ENCODE assay signal across 8 cellular contexts in the genomic region with DNA sequence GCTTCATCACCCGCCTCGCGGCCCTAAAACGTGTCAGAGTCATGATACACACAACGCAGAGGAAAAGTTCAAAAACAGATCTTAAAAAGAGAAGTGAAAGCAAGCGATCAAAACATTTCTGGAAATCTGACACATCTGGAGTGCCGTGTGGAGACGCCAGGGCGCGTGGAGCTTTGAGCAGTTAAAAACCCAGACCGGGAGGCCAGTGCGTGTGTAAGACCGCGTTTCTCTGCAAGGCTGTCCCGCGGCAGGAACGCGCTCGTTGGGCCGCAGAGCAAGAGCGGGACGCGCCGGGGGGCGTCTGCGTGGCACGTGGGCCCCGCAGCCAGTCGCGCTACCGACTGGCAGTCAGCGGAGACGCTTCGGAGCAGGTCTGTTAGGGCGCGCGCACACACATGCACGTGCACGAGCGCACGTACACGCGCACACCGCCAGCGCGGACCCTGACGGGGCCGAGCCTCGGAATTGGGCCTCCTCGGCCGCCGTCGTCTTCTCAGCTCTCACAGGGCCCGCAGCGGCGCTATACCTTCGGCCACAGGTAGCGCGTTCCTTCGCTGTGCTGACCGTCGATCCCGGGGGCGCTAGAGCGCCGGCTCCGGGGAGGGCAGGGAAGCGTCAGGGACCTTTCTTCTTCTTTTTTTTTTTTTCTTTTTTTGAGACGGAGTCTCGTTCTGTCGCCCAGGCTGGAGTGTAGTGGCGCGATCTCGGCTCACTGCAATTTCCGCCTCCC. TPM values are rescaled to one million over a fixed set of nuclear protein-coding genes. Genes with fewer than 3 reads are reported as not detected.
DNase-seq lines count a peak whose midpoint lies in the region; ATAC-seq and TF ChIP-seq lines count a peak whose summit lies in the region.

No MANE protein-coding gene starts in this region.

- peak overlapping the region; percentile 48 to 85 for H3K27ac ChIP-seq in coronary artery

- H3K4me3 Mint-ChIP-seq in activated CD4-positive, alpha-beta T cell treated with anti-CD3 and anti-CD28 coated beads, Interleukin-2, amount 10 ng/mL, durations not matched to agents 24 days and 14 days: peak overlapping the region; percentile 88

- H3K27ac Mint-ChIP-seq in activated CD4-positive, alpha-beta T cell treated with anti-CD3 and anti-CD28 coated beads, Interleukin-2, amount 10 ng/mL, durations not matched to agents 24 days and 14 days: peak overlapping the region; percentile 97

- no peaks in the 10 kb centered on the region for H3K9me3 Mint-ChIP-seq in activated CD4-positive, alpha-beta T cell treated with anti-CD3 and anti-CD28 coated beads, Interleukin-2, amount 10 ng/mL, durations not matched to agents 24 days and 14 days

- peak overlapping the region; percentile 71 for H3K4me3 ChIP-seq in coronary artery

- no peaks in the 10 kb centered on the region for H3K27me3 Mint-ChIP-seq in activated CD4-positive, alpha-beta T cell treated with anti-CD3 and anti-CD28 coated beads, Interleukin-2, amount 10 ng/mL, durations not matched to agents 24 days and 14 days

- H3K36me3 Mint-ChIP-seq in activated CD4-positive, alpha-beta T cell treated with anti-CD3 and anti-CD28 coated beads, Interleukin-2, amount 10 ng/mL, durations not matched to agents 24 days and 14 days (ENCODE audit: low read depth): peaks cover 2% of the 10 kb centered on the region

- peaks cover 23% of the 10 kb centered on the region for H3K4me1 Mint-ChIP-seq in activated CD4-positive, alpha-beta T cell treated with anti-CD3 and anti-CD28 coated beads, Interleukin-2, amount 10 ng/mL, durations not matched to agents 24 days and 14 days

- intact Hi-C loops in activated CD4-positive, alpha-beta T cell treated with anti-CD3 and anti-CD28 coated beads, Interleukin-2, amount 10 ng/mL, durations not matched to agents 24 days and 14 days (cut with micrococcal nuclease): loop anchor here (1.0 kb wide), 2 partner anchors 35 to 67 kb away; no protein-coding TSS in a partner anchor
- intact Hi-C loops in left colon (cut with DNase I, micrococcal nuclease): no loop called here

- peak; percentile 88 for ATAC-seq in GM18907 (IDR thresholded peaks at IDR 0.05; ENCODE audit: unreplicated experiment)
- ATAC-seq in HG03159 (IDR thresholded peaks at IDR 0.05; ENCODE audit: unreplicated experiment): peak; percentile 87
- peak; percentile 97 for ATAC-seq in left colon

- peak; percentile 84 for DNase-seq in AG08396 (ENCODE audit: low spot score)
- DNase-seq in NCI-H460 (ENCODE audit: extremely low read depth, low read depth): peak; percentile 82
- DNase-seq in activated CD4-positive, alpha-beta T cell treated with anti-CD3 and anti-CD28 coated beads, Interleukin-2, amount 10 ng/mL, durations not matched to agents 24 days and 14 days: peak; percentile 97
- DNase-seq in coronary artery (ENCODE audit: low spot score): peak; percentile 89
- DNase-seq in left colon: peak; percentile 91 to 94
- DNase-seq in stimulated activated CD4-positive, alpha-beta T cell treated with anti-CD3 and anti-CD28 coated beads, Interleukin-1b, Interleukin-23, amount 100 ng/mL, for 4 hours (ENCODE audit: low read depth in 2 of 2): peak; percentile 82 to 85

- no peak for TF ChIP-seq CTCF in coronary artery (IDR thresholded peaks at IDR 0.05)

RNA-seq across cellular contexts. Expression of gene RNF6, which starts 35.8 kb away (rescaled TPM):
- total RNA-seq in NCI-H460 (2014; rRNA removed; shearing (Covaris generic)): 38.5 and 48.4 TPM in 2 replicates
- polyA plus RNA-seq in NCI-H460 (2014; cell fraction: nucleus; rRNA removed): 17.9 and 18.0 TPM in 2 replicates
- total RNA-seq in activated CD4-positive, alpha-beta T cell treated with anti-CD3 and anti-CD28 coated beads, Interleukin-2, amount 10 ng/mL, durations not matched to agents 24 days and 14 days: 45.8 and 53.4 TPM in 2 replicates
- total RNA-seq in left colon: 10 to 100 TPM; 36.6 to 40.6 TPM

Comparison
In these comparisons a context has a peak if more than half of its experiments do, and no peak if none do; other contexts are left out.
1. Peak in every context shown above with its lines: DNase-seq, ATAC-seq, H3K4me3 ChIP-seq and H3K27ac ChIP-seq.